Comparison of ENCODE assay signal across 1 cellular context in genomic region chr7:134364619-134365037, GRCh38.
TF ChIP-seq lines count a peak whose summit lies in the region.

No MANE protein-coding gene starts in this region.

TF ChIP-seq in K562, 482 proteins besides CTCF, POLR2A, EP300 and RAD21 (continued from another document):
- TF ChIP-seq ZBTB12 (CRISPR knock-in tag; IDR thresholded peaks at IDR 0.05): no peak
- no peak for TF ChIP-seq ZKSCAN8 (CRISPR knock-in tag; IDR thresholded peaks at IDR 0.05)
- TF ChIP-seq, protein P1, sequence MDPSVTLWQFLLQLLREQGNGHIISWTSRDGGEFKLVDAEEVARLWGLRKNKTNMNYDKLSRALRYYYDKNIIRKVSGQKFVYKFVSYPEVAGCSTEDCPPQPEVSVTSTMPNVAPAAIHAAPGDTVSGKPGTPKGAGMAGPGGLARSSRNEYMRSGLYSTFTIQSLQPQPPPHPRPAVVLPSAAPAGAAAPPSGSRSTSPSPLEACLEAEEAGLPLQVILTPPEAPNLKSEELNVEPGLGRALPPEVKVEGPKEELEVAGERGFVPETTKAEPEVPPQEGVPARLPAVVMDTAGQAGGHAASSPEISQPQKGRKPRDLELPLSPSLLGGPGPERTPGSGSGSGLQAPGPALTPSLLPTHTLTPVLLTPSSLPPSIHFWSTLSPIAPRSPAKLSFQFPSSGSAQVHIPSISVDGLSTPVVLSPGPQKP (CRISPR knock-in tag; IDR thresholded peaks at IDR 0.05): no peak
- TF ChIP-seq ZBTB34 (CRISPR knock-in tag; IDR thresholded peaks at IDR 0.05): no peak
- TF ChIP-seq CEBPG (CRISPR knock-in tag; IDR thresholded peaks at IDR 0.05): no peak
- 0 out of 4 replicates have a peak, but pooled peaks of 1 of the 2 experiments have one; percentile 1 for TF ChIP-seq CEBPG (tag; conservative IDR thresholded peaks at IDR 0.05 in 1 of 2, IDR thresholded peaks at IDR 0.05 in 1 of 2)
- TF ChIP-seq KLF1 (tag; IDR thresholded peaks at IDR 0.05): no peak
- TF ChIP-seq ELF2 (CRISPR knock-in tag; IDR thresholded peaks at IDR 0.05): no peak
- no peak for TF ChIP-seq SMARCE1 (IDR thresholded peaks at IDR 0.05)
- no peak for TF ChIP-seq MAFG (tag; conservative IDR thresholded peaks at IDR 0.05)
- no peak for TF ChIP-seq SNAPC5 (CRISPR knock-in tag; IDR thresholded peaks at IDR 0.05)
- TF ChIP-seq, protein P2, sequence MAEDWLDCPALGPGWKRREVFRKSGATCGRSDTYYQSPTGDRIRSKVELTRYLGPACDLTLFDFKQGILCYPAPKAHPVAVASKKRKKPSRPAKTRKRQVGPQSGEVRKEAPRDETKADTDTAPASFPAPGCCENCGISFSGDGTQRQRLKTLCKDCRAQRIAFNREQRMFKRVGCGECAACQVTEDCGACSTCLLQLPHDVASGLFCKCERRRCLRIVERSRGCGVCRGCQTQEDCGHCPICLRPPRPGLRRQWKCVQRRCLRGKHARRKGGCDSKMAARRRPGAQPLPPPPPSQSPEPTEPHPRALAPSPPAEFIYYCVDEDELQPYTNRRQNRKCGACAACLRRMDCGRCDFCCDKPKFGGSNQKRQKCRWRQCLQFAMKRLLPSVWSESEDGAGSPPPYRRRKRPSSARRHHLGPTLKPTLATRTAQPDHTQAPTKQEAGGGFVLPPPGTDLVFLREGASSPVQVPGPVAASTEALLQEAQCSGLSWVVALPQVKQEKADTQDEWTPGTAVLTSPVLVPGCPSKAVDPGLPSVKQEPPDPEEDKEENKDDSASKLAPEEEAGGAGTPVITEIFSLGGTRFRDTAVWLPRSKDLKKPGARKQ (CRISPR knock-in tag; IDR thresholded peaks at IDR 0.05): no peak
- TF ChIP-seq MYBL2 (IDR thresholded peaks at IDR 0.05; ENCODE audit: low read depth): no peak
- TF ChIP-seq MYBL2 (CRISPR knock-in tag; IDR thresholded peaks at IDR 0.05; ENCODE audit: borderline replicate concordance): no peak
- no peak for TF ChIP-seq SLC30A9 (CRISPR knock-in tag; IDR thresholded peaks at IDR 0.05)
- TF ChIP-seq CBFA2T2 (conservative IDR thresholded peaks at IDR 0.05): no peak
- no peak for TF ChIP-seq MCM2 (IDR thresholded peaks at IDR 0.05; ENCODE audit: low read depth)
- no peak for TF ChIP-seq PHTF2 (CRISPR knock-in tag; IDR thresholded peaks at IDR 0.05)
- no peak for TF ChIP-seq ATF6 (CRISPR knock-in tag; IDR thresholded peaks at IDR 0.05)
- TF ChIP-seq ARID3A (IDR thresholded peaks at IDR 0.05; ENCODE audit: borderline replicate concordance, low read depth, low read length): no peak
- no peak for TF ChIP-seq HNRNPH1 (optimal IDR thresholded peaks at IDR 0.05; ENCODE audit: low read depth, low read length)
- TF ChIP-seq CHD1 (IDR thresholded peaks at IDR 0.05; ENCODE audit: low read length): no peak
- TF ChIP-seq POLR2H (tag; IDR thresholded peaks at IDR 0.05; ENCODE audit: low read depth): no peak
- TF ChIP-seq NR2C1 (IDR thresholded peaks at IDR 0.05): peak; percentile 12; the same call in 1 of the 2 replicates
- peak; percentile 55; the same call in 1 of the 2 replicates for TF ChIP-seq NR2C1 (tag; IDR thresholded peaks at IDR 0.05)
- TF ChIP-seq, protein P3, sequence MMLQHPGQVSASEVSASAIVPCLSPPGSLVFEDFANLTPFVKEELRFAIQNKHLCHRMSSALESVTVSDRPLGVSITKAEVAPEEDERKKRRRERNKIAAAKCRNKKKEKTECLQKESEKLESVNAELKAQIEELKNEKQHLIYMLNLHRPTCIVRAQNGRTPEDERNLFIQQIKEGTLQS (IDR thresholded peaks at IDR 0.05): peak; percentile 54
- TF ChIP-seq, protein P3 (CRISPR knock-in tag; conservative IDR thresholded peaks at IDR 0.05): no peak
- TF ChIP-seq ZSCAN29 (IDR thresholded peaks at IDR 0.05): no peak
- peak; percentile 40; the same call in 1 of the 2 replicates for TF ChIP-seq JUND (IDR thresholded peaks at IDR 0.05; ENCODE audit: borderline replicate concordance, low read depth, low read length)
- no peak for TF ChIP-seq JUND (tag; IDR thresholded peaks at IDR 0.05; ENCODE audit: borderline replicate concordance, low read depth, low read length)
- no peak for TF ChIP-seq ZFX (CRISPR knock-in tag; IDR thresholded peaks at IDR 0.05)
- TF ChIP-seq, protein P4, sequence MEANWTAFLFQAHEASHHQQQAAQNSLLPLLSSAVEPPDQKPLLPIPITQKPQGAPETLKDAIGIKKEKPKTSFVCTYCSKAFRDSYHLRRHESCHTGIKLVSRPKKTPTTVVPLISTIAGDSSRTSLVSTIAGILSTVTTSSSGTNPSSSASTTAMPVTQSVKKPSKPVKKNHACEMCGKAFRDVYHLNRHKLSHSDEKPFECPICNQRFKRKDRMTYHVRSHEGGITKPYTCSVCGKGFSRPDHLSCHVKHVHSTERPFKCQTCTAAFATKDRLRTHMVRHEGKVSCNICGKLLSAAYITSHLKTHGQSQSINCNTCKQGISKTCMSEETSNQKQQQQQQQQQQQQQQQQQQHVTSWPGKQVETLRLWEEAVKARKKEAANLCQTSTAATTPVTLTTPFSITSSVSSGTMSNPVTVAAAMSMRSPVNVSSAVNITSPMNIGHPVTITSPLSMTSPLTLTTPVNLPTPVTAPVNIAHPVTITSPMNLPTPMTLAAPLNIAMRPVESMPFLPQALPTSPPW (CRISPR knock-in tag; IDR thresholded peaks at IDR 0.05): peak; percentile 8; the same call in 1 of the 2 replicates
- no peak for TF ChIP-seq NEUROD1 (IDR thresholded peaks at IDR 0.05; ENCODE audit: borderline replicate concordance, low read depth, low read length, partially characterized antibody)
- TF ChIP-seq, protein P5, sequence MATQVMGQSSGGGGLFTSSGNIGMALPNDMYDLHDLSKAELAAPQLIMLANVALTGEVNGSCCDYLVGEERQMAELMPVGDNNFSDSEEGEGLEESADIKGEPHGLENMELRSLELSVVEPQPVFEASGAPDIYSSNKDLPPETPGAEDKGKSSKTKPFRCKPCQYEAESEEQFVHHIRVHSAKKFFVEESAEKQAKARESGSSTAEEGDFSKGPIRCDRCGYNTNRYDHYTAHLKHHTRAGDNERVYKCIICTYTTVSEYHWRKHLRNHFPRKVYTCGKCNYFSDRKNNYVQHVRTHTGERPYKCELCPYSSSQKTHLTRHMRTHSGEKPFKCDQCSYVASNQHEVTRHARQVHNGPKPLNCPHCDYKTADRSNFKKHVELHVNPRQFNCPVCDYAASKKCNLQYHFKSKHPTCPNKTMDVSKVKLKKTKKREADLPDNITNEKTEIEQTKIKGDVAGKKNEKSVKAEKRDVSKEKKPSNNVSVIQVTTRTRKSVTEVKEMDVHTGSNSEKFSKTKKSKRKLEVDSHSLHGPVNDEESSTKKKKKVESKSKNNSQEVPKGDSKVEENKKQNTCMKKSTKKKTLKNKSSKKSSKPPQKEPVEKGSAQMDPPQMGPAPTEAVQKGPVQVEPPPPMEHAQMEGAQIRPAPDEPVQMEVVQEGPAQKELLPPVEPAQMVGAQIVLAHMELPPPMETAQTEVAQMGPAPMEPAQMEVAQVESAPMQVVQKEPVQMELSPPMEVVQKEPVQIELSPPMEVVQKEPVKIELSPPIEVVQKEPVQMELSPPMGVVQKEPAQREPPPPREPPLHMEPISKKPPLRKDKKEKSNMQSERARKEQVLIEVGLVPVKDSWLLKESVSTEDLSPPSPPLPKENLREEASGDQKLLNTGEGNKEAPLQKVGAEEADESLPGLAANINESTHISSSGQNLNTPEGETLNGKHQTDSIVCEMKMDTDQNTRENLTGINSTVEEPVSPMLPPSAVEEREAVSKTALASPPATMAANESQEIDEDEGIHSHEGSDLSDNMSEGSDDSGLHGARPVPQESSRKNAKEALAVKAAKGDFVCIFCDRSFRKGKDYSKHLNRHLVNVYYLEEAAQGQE (CRISPR knock-in tag; IDR thresholded peaks at IDR 0.05; ENCODE audit: low read depth): no peak
- TF ChIP-seq HMGN3 (IDR thresholded peaks at IDR 0.05; ENCODE audit: borderline replicate concordance, extremely low read depth, insufficient read length, low read depth, low read length): no peak
- no peak for TF ChIP-seq NFXL1 (CRISPR knock-in tag; IDR thresholded peaks at IDR 0.05)
- no peak for TF ChIP-seq ZNF3 (CRISPR knock-in tag; IDR thresholded peaks at IDR 0.05)
- TF ChIP-seq, protein P6, sequence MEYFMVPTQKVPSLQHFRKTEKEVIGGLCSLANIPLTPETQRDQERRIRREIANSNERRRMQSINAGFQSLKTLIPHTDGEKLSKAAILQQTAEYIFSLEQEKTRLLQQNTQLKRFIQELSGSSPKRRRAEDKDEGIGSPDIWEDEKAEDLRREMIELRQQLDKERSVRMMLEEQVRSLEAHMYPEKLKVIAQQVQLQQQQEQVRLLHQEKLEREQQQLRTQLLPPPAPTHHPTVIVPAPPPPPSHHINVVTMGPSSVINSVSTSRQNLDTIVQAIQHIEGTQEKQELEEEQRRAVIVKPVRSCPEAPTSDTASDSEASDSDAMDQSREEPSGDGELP (CRISPR knock-in tag; IDR thresholded peaks at IDR 0.05; ENCODE audit: borderline replicate concordance): no peak
- no peak for TF ChIP-seq RBM14 (IDR thresholded peaks at IDR 0.05; ENCODE audit: borderline replicate concordance, insufficient read depth, low read depth, low read length)
